22 cellular contexts compared by ENCODE assay signal in the genomic region with DNA sequence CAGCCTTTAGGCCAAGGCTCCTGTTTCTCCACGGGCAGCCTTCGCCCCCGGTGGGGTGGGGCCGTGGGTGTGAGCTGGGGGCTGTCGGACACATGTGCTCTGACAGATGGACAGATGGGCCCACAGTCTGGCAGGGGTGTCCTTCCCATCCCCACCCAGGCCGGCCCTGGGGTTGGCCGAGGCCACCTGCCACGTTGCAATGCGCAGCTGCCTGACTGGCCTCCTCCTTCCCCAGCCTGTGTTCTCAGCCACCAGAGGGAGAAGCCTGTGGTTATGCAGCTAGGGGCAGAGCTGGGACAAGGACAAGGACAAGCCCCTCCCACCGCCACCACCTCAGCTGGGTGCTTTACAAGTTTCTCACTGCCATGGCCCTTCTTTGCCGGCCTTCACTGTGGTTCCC. TPM values are rescaled to one million over a fixed set of nuclear protein-coding genes. Genes with fewer than 3 reads are reported as not detected.
DNase-seq lines count a peak whose midpoint lies in the region; ATAC-seq, FAIRE-seq and TF ChIP-seq lines count a peak whose summit lies in the region.
"Had no signal": no experiment of that assay in that cellular context is flagged by ENCODE, and none has a peak within 500 bp of the region (broad histone marks: within the 10 kb centered on the region; RNA-seq: fewer than 3 reads in every experiment).

No MANE protein-coding gene starts in this region.

- H3K9me1 ChIP-seq in IMR-90 (ENCODE audit: insufficient read depth, low read length) = peaks cover 8% of the 10 kb centered on the region; the same call in 1 of the 2 replicates

- H2AFZ ChIP-seq in IMR-90 (replicated peaks; ENCODE audit: low read length, poor library complexity) (peak overlapping the region; percentile 16), Karpas-422 (ENCODE audit: low read length) (no peak overlapping the region)

- H3K9ac ChIP-seq in BLaER1 treated with 17β-estradiol and CSF1 and Interleukin-3, amounts not matched to agents 10 nM and 100 nM = peak overlapping the region in 9 of 11 experiments; percentile 32 to 58 (median 53); a peak in 16 of 22 replicates
- H3K9ac ChIP-seq in IMR-90 (ENCODE audit: low read depth, low read length) (no peak overlapping the region), Karpas-422 (ENCODE audit: low read length) (no peak overlapping the region), colonic mucosa (ENCODE audit: low read depth in 2 of 2, low read length in 2 of 2) (no peak overlapping the region)

- H3K4ac ChIP-seq in IMR-90 (ENCODE audit: low read depth, low read length) = no peak overlapping the region

- no peak overlapping the region for H3K18ac ChIP-seq in IMR-90 (ENCODE audit: low read depth, low read length)

- peaks cover 26 to 70% (median 46%) of the 10 kb centered on the region in 10 experiments for H3K4me1 ChIP-seq in BLaER1 treated with 17β-estradiol and CSF1 and Interleukin-3, amounts not matched to agents 10 nM and 100 nM
- H3K4me1 ChIP-seq in IMR-90 (ENCODE audit: control insufficient read depth, insufficient read depth, low read length) (peaks cover 5% of the 10 kb centered on the region), pancreas (peaks cover 24 to 51% (median 36%) of the 10 kb centered on the region in 3 donors), Karpas-422 (ENCODE audit: low read length) (peaks cover 20% of the 10 kb centered on the region), colonic mucosa (no peaks in the 10 kb centered on the region)

- no peak overlapping the region for H4K8ac ChIP-seq in IMR-90 (ENCODE audit: low read depth in 2 of 2, low read length in 2 of 2)

- H2AK9ac ChIP-seq in IMR-90 (replicated peaks; ENCODE audit: low read depth, low read length, poor library complexity) = no peak overlapping the region

- H3K23ac ChIP-seq in IMR-90 (ENCODE audit: low read depth, low read length) = no peak overlapping the region

- intact Hi-C loops in IMR-90 (cut with micrococcal nuclease) = no loop called here
- intact Hi-C loops in pancreas (cut with DNase I) = no loop called here
- intact Hi-C loops in colonic mucosa (cut with DNase I) = no loop called here

- dilution Hi-C loops in IMR-90 (cut with HindIII; ENCODE audit: low sequenced_read_pairs, unreplicated experiment) = no loop called here

- in situ Hi-C loops in IMR-90 (cut with MboI; ENCODE audit: low sequenced_read_pairs) = no loop called here
- in situ Hi-C loops in brain microvascular endothelial cell (cut with HindIII; ENCODE audit: low pct_ligation_motif_present, low sequenced_read_pairs) = no loop called here

- H2BK120ac ChIP-seq in IMR-90 (ENCODE audit: low read depth, low read length) = no peak overlapping the region

- TF ChIP-seq RAD21 in IMR-90 (IDR thresholded peaks at IDR 0.05; ENCODE audit: low read length) = no peak

- H2AK5ac ChIP-seq in IMR-90 (ENCODE audit: low read depth, low read length) = no peak overlapping the region

- H3K56ac ChIP-seq in IMR-90 (ENCODE audit: extremely low read depth, insufficient read depth, low read length) = no peak overlapping the region

- WGBS in IMR-90 (ENCODE audit: extremely low coverage in 2 of 2, insufficient read length in 1 of 2), 2 experiments = 90% methylated on average over 2 of the region's 11 CpGs; no CpG with 5 or more reads in 1 of the 2 experiments
- WGBS in pancreas, 2 donors = 46 to 49% methylated on average over 11 of the region's 11 CpGs

- H4K5ac ChIP-seq in IMR-90 (ENCODE audit: low read depth, low read length) = no peak overlapping the region

- DNase-seq in IMR-90 (no peak), brain microvascular endothelial cell (no peak), pancreas (peak; percentile 75 to 92 (median 86)), Karpas-422 (no peak), colonic mucosa (no peak)
- no peak for DNase-seq in activated CD8-positive, alpha-beta memory T cell treated with anti-CD3 and anti-CD28 coated beads, Interleukin-2, amount 50 U/mL, for 48 hours
- DNase-seq: activated CD8-positive, alpha-beta T cell treated with anti-CD3 and anti-CD28 coated beads for 36 hours; activated naive CD4-positive, alpha-beta T cell treated with anti-CD3 and anti-CD28 coated beads, Interleukin-2, amount 50 U/mL, for 16 hours; activated T-cell treated with anti-CD3 and anti-CD28 coated beads, Interleukin-2, amount 50 U/mL, for 24 hours; anterior cingulate cortex; effector CD8-positive, alpha-beta T cell; KBM-7; NCI-H1694 treated with DMSO at 0.1 percent for 48 hours; NCI-H446 treated with DMSO at 0.1 percent for 48 hours; nephron progenitor cell; stimulated activated CD4-positive, alpha-beta T cell treated with anti-CD3 and anti-CD28 coated beads, Interleukin-4, amount 100 ng/mL, for 4 hours had no signal

- H2BK15ac ChIP-seq in IMR-90 (ENCODE audit: low read depth, low read length) = no peak overlapping the region

- peaks cover 3 to 73% (median 28%) of the 10 kb centered on the region in 11 experiments; a peak in 18 of 22 replicates for H3K36me3 ChIP-seq in BLaER1 treated with 17β-estradiol and CSF1 and Interleukin-3, amounts not matched to agents 10 nM and 100 nM
- H3K36me3 ChIP-seq in IMR-90 (ENCODE audit: control insufficient read depth, insufficient read depth, low read length) (peaks cover 8% of the 10 kb centered on the region; the same call in 1 of the 2 replicates), brain microvascular endothelial cell (replicated peaks) (no peaks in the 10 kb centered on the region), pancreas (no peaks in the 10 kb centered on the region), Karpas-422 (ENCODE audit: insufficient read depth, low read length) (no peaks in the 10 kb centered on the region), colonic mucosa (no peaks in the 10 kb centered on the region)

- ATAC-seq in IMR-90 (ENCODE audit: low read depth) (no peak), pancreas (peak; percentile 65 to 79 (median 76)), HG03378 (IDR thresholded peaks at IDR 0.05; ENCODE audit: unreplicated experiment) (no peak)
- ATAC-seq: activated CD4-positive, CD25-positive, alpha-beta regulatory T cell treated with anti-CD3 and anti-CD28 coated beads, Interleukin-2, amount 50 U/mL, for 24 hours; activated CD8-positive, alpha-beta T cell treated with anti-CD3 and anti-CD28 coated beads for 36 hours had no signal

- CTCF ChIA-PET in IMR-90 (lab: Yijun Ruan, JAX) = no interaction called here

- H2BK20ac ChIP-seq in IMR-90 (ENCODE audit: low read depth, low read length) = no peak overlapping the region

- H3K79me2 ChIP-seq in Karpas-422 (ENCODE audit: low read length) = no peaks in the 10 kb centered on the region

- BruUV-seq in IMR-90 (replicated peaks; lab: Mats Ljungman, UMichigan) = no TSS peak

- no peaks in the 10 kb centered on the region for H3K9me3 ChIP-seq in BLaER1 treated with 17β-estradiol and CSF1 and Interleukin-3, amounts not matched to agents 10 nM and 100 nM (replicated peaks in 1 of 11)
- H3K9me3 ChIP-seq in IMR-90 (ENCODE audit: control insufficient read depth, insufficient read depth, low read length) = no peaks in the 10 kb centered on the region
- no peaks in the 10 kb centered on the region for H3K9me3 ChIP-seq in pancreas
- H3K9me3 ChIP-seq in Karpas-422 (ENCODE audit: low read length) = no peaks in the 10 kb centered on the region
- no peaks in the 10 kb centered on the region for H3K9me3 ChIP-seq in colonic mucosa
- H3K9me3 ChIP-seq: A549, esophagus muscularis mucosa, upper lobe of left lung had no signal

- H3K79me1 ChIP-seq in IMR-90 (ENCODE audit: low read depth in 1 of 2, low read length in 2 of 2) = peaks cover 5 to 24% of the 10 kb centered on the region in 2 experiments; a peak in 3 of 4 replicates

- TF ChIP-seq POLR2A in IMR-90 (IDR thresholded peaks at IDR 0.05; ENCODE audit: low read depth, low read length) = no peak

- no peaks in the 10 kb centered on the region for H3K9me2 ChIP-seq in Karpas-422 (replicated peaks; ENCODE audit: insufficient read depth, low read length)

- peak overlapping the region in 1 of 10 experiments; percentile 42; a peak in 2 of 20 replicates for H3K4me3 ChIP-seq in BLaER1 treated with 17β-estradiol and CSF1 and Interleukin-3, amounts not matched to agents 10 nM and 100 nM
- H3K4me3 ChIP-seq in IMR-90 (ENCODE audit: insufficient read depth, low read depth, low read length) = no peak overlapping the region
- no peak overlapping the region for H3K4me3 ChIP-seq in brain microvascular endothelial cell (ENCODE audit: low read depth, low read length)
- no peak overlapping the region for H3K4me3 ChIP-seq in pancreas
- H3K4me3 ChIP-seq in Karpas-422 (ENCODE audit: low read length) = no peak overlapping the region
- no peak overlapping the region for H3K4me3 ChIP-seq in colonic mucosa
- H3K4me3 ChIP-seq: A549, esophagus muscularis mucosa, upper lobe of left lung had no signal

- POLR2A ChIA-PET in IMR-90 (lab: Charles Lee; ENCODE audit: unreplicated experiment) = no interaction called here

- TF ChIP-seq CTCF in IMR-90 (conservative IDR thresholded peaks at IDR 0.05; ENCODE audit: low read depth, low read length) = no peak
- TF ChIP-seq CTCF in brain microvascular endothelial cell (IDR thresholded peaks at IDR 0.05; ENCODE audit: low read depth, low read length, missing control alignments) = peak; percentile 16
- TF ChIP-seq CTCF in pancreas (IDR thresholded peaks at IDR 0.05) = peak; percentile 8 to 33 (median 21)
- TF ChIP-seq CTCF in colonic mucosa (IDR thresholded peaks at IDR 0.05) = no peak

- no peaks in the 10 kb centered on the region for H3K27me3 ChIP-seq in BLaER1 treated with 17β-estradiol and CSF1 and Interleukin-3, amounts not matched to agents 10 nM and 100 nM
- H3K27me3 ChIP-seq in IMR-90 (ENCODE audit: control insufficient read depth, insufficient read depth, low read length) = no peaks in the 10 kb centered on the region
- no peaks in the 10 kb centered on the region for H3K27me3 ChIP-seq in brain microvascular endothelial cell (replicated peaks)
- no peaks in the 10 kb centered on the region for H3K27me3 ChIP-seq in pancreas
- H3K27me3 ChIP-seq in Karpas-422 (ENCODE audit: low read length) = no peaks in the 10 kb centered on the region
- no peaks in the 10 kb centered on the region for H3K27me3 ChIP-seq in colonic mucosa
- H3K27me3 ChIP-seq: esophagus muscularis mucosa, upper lobe of left lung had no signal

- FAIRE-seq in pancreas (lab: Jason Lieb, UNC) = no peak
- FAIRE-seq: A549 had no signal

- peaks cover 0 to 61% (median 33%) of the 10 kb centered on the region in 11 experiments; a peak in 17 of 22 replicates for H4K20me1 ChIP-seq in BLaER1 treated with 17β-estradiol and CSF1 and Interleukin-3, amounts not matched to agents 10 nM and 100 nM
- H4K20me1 ChIP-seq in IMR-90 (ENCODE audit: insufficient read depth, low read length) (peaks cover 13% of the 10 kb centered on the region), Karpas-422 (ENCODE audit: insufficient read depth, low read depth, low read length) (no peaks in the 10 kb centered on the region)

- H2BK5ac ChIP-seq in IMR-90 (ENCODE audit: low read depth, low read length, poor library complexity, severe bottlenecking) = no peak overlapping the region

- H3K4me2 ChIP-seq in BLaER1 treated with 17β-estradiol and CSF1 and Interleukin-3, amounts not matched to agents 10 nM and 100 nM = peak overlapping the region; percentile 27 to 95 (median 88)
- H3K4me2 ChIP-seq in IMR-90 (ENCODE audit: low read depth, low read length) (no peak overlapping the region), Karpas-422 (ENCODE audit: low read depth, low read length, poor library complexity, severe bottlenecking) (no peak overlapping the region)
- H3K4me2 ChIP-seq: A549 had no signal

- H3K14ac ChIP-seq in IMR-90 (replicated peaks; ENCODE audit: low read depth, low read length) = no peak overlapping the region

- H4K91ac ChIP-seq in IMR-90 (ENCODE audit: insufficient read depth, low read depth, low read length) = no peak overlapping the region

- H3K27ac ChIP-seq in BLaER1 treated with 17β-estradiol and CSF1 and Interleukin-3, amounts not matched to agents 10 nM and 100 nM = peak overlapping the region in 8 of 11 experiments; percentile 3 to 75 (median 62); a peak in 15 of 22 replicates
- H3K27ac ChIP-seq in IMR-90 (ENCODE audit: insufficient read depth, low read length) = no peak overlapping the region
- no peak overlapping the region for H3K27ac ChIP-seq in brain microvascular endothelial cell
- peak overlapping the region; percentile 31 to 80 (median 62) for H3K27ac ChIP-seq in pancreas
- H3K27ac ChIP-seq in Karpas-422 (ENCODE audit: low read length) = no peak overlapping the region
- no peak overlapping the region for H3K27ac ChIP-seq in colonic mucosa
- H3K27ac ChIP-seq: A549, esophagus muscularis mucosa had no signal

RNA-seq across cellular contexts. Expression of gene TEAD4, which starts 44.4 kb away (rescaled TPM):
- total RNA-seq in IMR-90 (2012; rRNA removed) (8.8 and 10.8 TPM in 2 replicates), pancreas (10 to 100 TPM; 22.6 to 43.8 (median 31.0) TPM), colonic mucosa (10 to 100 TPM; 10.7 to 15.8 TPM)
- polyA plus RNA-seq in IMR-90 (2012; rRNA removed) (24.9 and 30.8 TPM in 2 replicates), pancreas (10 to 100 TPM; 17.4 to 30.3 TPM)
- polyA plus RNA-seq in IMR-90 (2012; cell fraction: cytosol; rRNA removed) = 23.3 and 24.4 TPM in 2 replicates
- polyA plus RNA-seq in IMR-90 (2012; cell fraction: nucleus; rRNA removed; ENCODE audit: low replicate concordance) = 20.3 and 37.5 TPM in 2 replicates
- not detected in 2 replicates for total RNA-seq in Karpas-422 (2014; rRNA removed; shearing (Covaris generic); ENCODE audit: low replicate concordance)

Comparison
In these comparisons a context has a peak if more than half of its experiments do, and no peak if none do; other contexts are left out.
1. H3K27ac ChIP-seq: peak in BLaER1 treated with 17β-estradiol and CSF1 and Interleukin-3, amounts not matched to agents 10 nM and 100 nM (8 of 11) and pancreas (4 of 4); none in IMR-90 (single experiment), brain microvascular endothelial cell (single experiment), Karpas-422 (single experiment) and colonic mucosa (single experiment).
2. H3K4me2 ChIP-seq: peak in BLaER1 treated with 17β-estradiol and CSF1 and Interleukin-3, amounts not matched to agents 10 nM and 100 nM (11 of 11); none in IMR-90 (single experiment) and Karpas-422 (single experiment).
3. H3K9ac ChIP-seq: peak in BLaER1 treated with 17β-estradiol and CSF1 and Interleukin-3, amounts not matched to agents 10 nM and 100 nM (9 of 11); none in IMR-90 (single experiment), Karpas-422 (single experiment) and colonic mucosa (0 of 2).
4. ATAC-seq: peak in pancreas (4 of 4); none in IMR-90 (single experiment) and HG03378 (single experiment).
5. DNase-seq: peak in pancreas (6 of 6); none in IMR-90 (single experiment), brain microvascular endothelial cell (single experiment), Karpas-422 (single experiment), colonic mucosa (single experiment) and activated CD8-positive, alpha-beta memory T cell treated with anti-CD3 and anti-CD28 coated beads, Interleukin-2, amount 50 U/mL, for 48 hours (single experiment).
6. CTCF ChIP-seq: peak in brain microvascular endothelial cell (single experiment) and pancreas (4 of 4); none in IMR-90 (single experiment) and colonic mucosa (single experiment).